12 cellular contexts compared by ENCODE assay signal in the genomic region with DNA sequence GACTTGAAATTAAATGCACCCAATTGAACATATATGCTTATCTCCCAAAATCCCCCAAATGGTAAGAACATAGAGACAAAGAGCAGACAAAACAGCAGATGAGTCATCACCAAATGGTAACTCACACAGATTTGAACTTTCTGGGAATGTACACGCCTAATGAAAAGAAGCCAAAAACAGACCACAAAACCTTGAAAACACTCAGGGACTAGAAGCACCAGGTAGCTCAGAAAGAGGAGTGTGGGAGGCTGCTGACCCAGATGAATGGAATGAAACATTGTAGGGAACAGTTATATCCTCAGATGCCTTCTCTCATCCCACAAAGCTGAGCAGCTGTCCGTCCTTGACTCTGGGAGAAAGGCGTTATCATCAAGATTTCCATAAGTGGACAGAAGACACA.
DNase-seq lines count a peak whose midpoint lies in the region; ATAC-seq and TF ChIP-seq lines count a peak whose summit lies in the region.
"Had no signal": no experiment of that assay in that cellular context is flagged by ENCODE, and none has a peak within 500 bp of the region (broad histone marks: within the 10 kb centered on the region; RNA-seq: fewer than 3 reads in every experiment).

No MANE protein-coding gene starts in this region.

- intact Hi-C loops in Caco-2 (cut with micrococcal nuclease; ENCODE audit: unreplicated experiment) = no loop called here

- H3K9me3 Mint-ChIP-seq in activated T-cell treated with anti-CD3 and anti-CD28 coated beads, Interleukin-2, amount 50 U/mL, for 4 hours = no peaks in the 10 kb centered on the region
- H3K9me3 Mint-ChIP-seq in stimulated activated naive CD8-positive, alpha-beta T cell treated with anti-CD3 and anti-CD28 coated beads, Interleukin-15, Interleukin-2, amounts not matched to agents 100 ng/mL and 50 ng/mL, for 24 hours = no peaks in the 10 kb centered on the region
- H3K9me3 Mint-ChIP-seq in Caco-2 (ENCODE audit: unreplicated experiment) = peaks cover 8% of the 10 kb centered on the region

- peaks cover 27% of the 10 kb centered on the region for H3K4me1 Mint-ChIP-seq in activated T-cell treated with anti-CD3 and anti-CD28 coated beads, Interleukin-2, amount 50 U/mL, for 4 hours (ENCODE audit: low read depth)
- peaks cover 39% of the 10 kb centered on the region for H3K4me1 Mint-ChIP-seq in stimulated activated naive CD8-positive, alpha-beta T cell treated with anti-CD3 and anti-CD28 coated beads, Interleukin-15, Interleukin-2, amounts not matched to agents 100 ng/mL and 50 ng/mL, for 24 hours (ENCODE audit: low read depth)
- H3K4me1 Mint-ChIP-seq in Caco-2 (ENCODE audit: low read depth, unreplicated experiment) = no peaks in the 10 kb centered on the region

- no peak for DNase-seq in activated T-cell treated with anti-CD3 and anti-CD28 coated beads, Interleukin-2, amount 50 U/mL, for 4 hours
- DNase-seq in activated T-cell treated with anti-CD3 and anti-CD28 coated beads, Interleukin-2, amount 50 U/mL, for 1 hour = no peak
- DNase-seq in SJCRH30 (peak; percentile 64 to 81), fibroblast of villous mesenchyme (ENCODE audit: low read depth) (peak; percentile 66), Caco-2 (no peak), T-helper 2 cell (no peak), iPS-NIHi7 (ENCODE audit: extremely low spot score) (no peak)
- DNase-seq: NCI-H2171 treated with DMSO at 0.1 percent for 48 hours; stimulated activated CD4-positive, alpha-beta T cell treated with anti-CD3 and anti-CD28 coated beads, Interleukin-12 subunit alpha, Interleukin-12 subunit beta, amount 100 ng/mL, for 4 hours had no signal

- BruUV-seq in Caco-2 (replicated peaks; lab: Mats Ljungman, UMichigan) = no TSS peak

- peak; percentile 41 to 46 for ATAC-seq in activated T-cell treated with anti-CD3 and anti-CD28 coated beads, Interleukin-2, amount 50 U/mL, for 4 hours

- H3K27me3 ChIP-seq in SJCRH30 (no peaks in the 10 kb centered on the region), Caco-2 (replicated peaks; ENCODE audit: control insufficient read depth, insufficient read depth, low read length) (no peaks in the 10 kb centered on the region)
- H3K27me3 ChIP-seq: hepatocyte had no signal

- H3K36me3 ChIP-seq in SJCRH30 (no peaks in the 10 kb centered on the region), Caco-2 (ENCODE audit: control insufficient read depth, insufficient read depth, low read length) (no peaks in the 10 kb centered on the region)

- H3K4me1 ChIP-seq in SJCRH30 = peaks cover 23% of the 10 kb centered on the region
- no peaks in the 10 kb centered on the region for H3K4me1 ChIP-seq in Caco-2

- TF ChIP-seq CTCF in fibroblast of villous mesenchyme (IDR thresholded peaks at IDR 0.05; ENCODE audit: insufficient read depth, low read depth, low read length) = no peak
- no peak for TF ChIP-seq CTCF in Caco-2 (IDR thresholded peaks at IDR 0.05; ENCODE audit: insufficient read depth in 1 of 2, low read depth in 1 of 2, low read length in 1 of 2, severe bottlenecking in 1 of 2, unreplicated experiment in 1 of 2)

- H3K27ac ChIP-seq in SJCRH30 = peak overlapping the region; percentile 71
- H3K27ac ChIP-seq: hepatocyte, PC-9 had no signal

- peak overlapping the region; percentile 80 for H3K27ac Mint-ChIP-seq in stimulated activated naive CD8-positive, alpha-beta T cell treated with anti-CD3 and anti-CD28 coated beads, Interleukin-15, Interleukin-2, amounts not matched to agents 100 ng/mL and 50 ng/mL, for 24 hours
- no peak overlapping the region for H3K27ac Mint-ChIP-seq in Caco-2 (ENCODE audit: unreplicated experiment)

- CTCF ChIA-PET in Caco-2 (lab: Charles Lee) = no interaction called here

- no peaks in the 10 kb centered on the region for H3K36me3 Mint-ChIP-seq in activated T-cell treated with anti-CD3 and anti-CD28 coated beads, Interleukin-2, amount 50 U/mL, for 4 hours (ENCODE audit: insufficient read depth)
- no peaks in the 10 kb centered on the region for H3K36me3 Mint-ChIP-seq in stimulated activated naive CD8-positive, alpha-beta T cell treated with anti-CD3 and anti-CD28 coated beads, Interleukin-15, Interleukin-2, amounts not matched to agents 100 ng/mL and 50 ng/mL, for 24 hours (ENCODE audit: low read depth)
- H3K36me3 Mint-ChIP-seq in Caco-2 (ENCODE audit: insufficient read depth, unreplicated experiment) = no peaks in the 10 kb centered on the region

- H3K9me3 ChIP-seq in SJCRH30 (replicated peaks) = no peaks in the 10 kb centered on the region
- H3K9me3 ChIP-seq in Caco-2 = no peaks in the 10 kb centered on the region

- POLR2A ChIA-PET in Caco-2 (lab: Charles Lee) = no interaction called here

- H3K4me3 Mint-ChIP-seq in activated T-cell treated with anti-CD3 and anti-CD28 coated beads, Interleukin-2, amount 50 U/mL, for 4 hours = peak overlapping the region; percentile 3
- peak overlapping the region; percentile 22 for H3K4me3 Mint-ChIP-seq in stimulated activated naive CD8-positive, alpha-beta T cell treated with anti-CD3 and anti-CD28 coated beads, Interleukin-15, Interleukin-2, amounts not matched to agents 100 ng/mL and 50 ng/mL, for 24 hours
- no peak overlapping the region for H3K4me3 Mint-ChIP-seq in Caco-2 (ENCODE audit: unreplicated experiment)

- H3K27me3 Mint-ChIP-seq in activated T-cell treated with anti-CD3 and anti-CD28 coated beads, Interleukin-2, amount 50 U/mL, for 4 hours (ENCODE audit: low read depth) = peaks cover 3% of the 10 kb centered on the region
- H3K27me3 Mint-ChIP-seq in stimulated activated naive CD8-positive, alpha-beta T cell treated with anti-CD3 and anti-CD28 coated beads, Interleukin-15, Interleukin-2, amounts not matched to agents 100 ng/mL and 50 ng/mL, for 24 hours = peaks cover 7% of the 10 kb centered on the region
- H3K27me3 Mint-ChIP-seq in Caco-2 (ENCODE audit: insufficient read depth, unreplicated experiment) = no peaks in the 10 kb centered on the region

- H3K4me3 ChIP-seq in SJCRH30 (no peak overlapping the region), fibroblast of villous mesenchyme (ENCODE audit: low read depth, low read length) (no peak overlapping the region), Caco-2 (ENCODE audit: low read depth, low read length) (no peak overlapping the region)
- H3K4me3 ChIP-seq: hepatocyte, PC-9 had no signal

Comparison
In these comparisons a context has a peak if more than half of its experiments do, and no peak if none do; other contexts are left out.
1. DNase-seq: peak in SJCRH30 (2 of 2) and fibroblast of villous mesenchyme (single experiment); none in activated T-cell treated with anti-CD3 and anti-CD28 coated beads, Interleukin-2, amount 50 U/mL, for 4 hours (single experiment), activated T-cell treated with anti-CD3 and anti-CD28 coated beads, Interleukin-2, amount 50 U/mL, for 1 hour (single experiment), Caco-2 (0 of 2), T-helper 2 cell (0 of 5) and iPS-NIHi7 (single experiment).